Comparison of ENCODE assay signal across 15 cellular contexts in the genomic region with DNA sequence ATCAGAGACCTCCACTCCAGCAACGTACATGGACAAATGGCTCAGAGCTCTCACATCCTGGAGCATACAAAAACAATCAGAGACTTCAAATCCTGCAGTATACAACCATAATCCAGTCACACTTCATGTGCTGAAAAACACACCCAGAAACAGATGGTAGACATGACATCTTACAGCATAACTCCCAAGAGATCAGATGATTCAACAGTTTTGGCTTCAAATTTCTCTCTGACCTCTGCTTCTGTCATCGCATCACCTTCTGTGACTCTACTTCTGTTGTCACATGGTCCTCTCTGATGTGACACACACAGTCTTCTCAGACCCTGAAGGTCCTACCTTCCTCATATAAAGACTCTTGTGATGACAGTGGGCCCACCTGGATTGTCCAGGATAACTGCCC. TPM values are rescaled to one million over a fixed set of nuclear protein-coding genes. Genes with fewer than 3 reads are reported as not detected.
A peak's percentile ranks its signal among the peaks of the same experiment; 100 is the strongest.
DNase-seq lines count a peak whose midpoint lies in the region; ATAC-seq and TF ChIP-seq lines count a peak whose summit lies in the region.
"Had no signal": no experiment of that assay in that cellular context is flagged by ENCODE, and none has a peak within 500 bp of the region (broad histone marks: within the 10 kb centered on the region; RNA-seq: fewer than 3 reads in every experiment).

No MANE protein-coding gene starts in this region.

- H3K4me3 Mint-ChIP-seq in activated CD8-positive, alpha-beta T cell treated with anti-CD3 and anti-CD28 coated beads, Interleukin-2, amount 10 ng/mL, durations not matched to agents 7 days and 5 days = no peak overlapping the region

- peaks cover 58% of the 10 kb centered on the region for H3K36me3 Mint-ChIP-seq in activated CD8-positive, alpha-beta T cell treated with anti-CD3 and anti-CD28 coated beads, Interleukin-2, amount 10 ng/mL, durations not matched to agents 7 days and 5 days (ENCODE audit: low read depth)

- H3K27me3 Mint-ChIP-seq in activated CD8-positive, alpha-beta T cell treated with anti-CD3 and anti-CD28 coated beads, Interleukin-2, amount 10 ng/mL, durations not matched to agents 7 days and 5 days (ENCODE audit: low read depth) = no peaks in the 10 kb centered on the region

- no peaks in the 10 kb centered on the region for H3K9me3 Mint-ChIP-seq in activated CD8-positive, alpha-beta T cell treated with anti-CD3 and anti-CD28 coated beads, Interleukin-2, amount 10 ng/mL, durations not matched to agents 7 days and 5 days (ENCODE audit: insufficient read depth)

- peaks cover 76% of the 10 kb centered on the region for H3K4me1 Mint-ChIP-seq in activated CD8-positive, alpha-beta T cell treated with anti-CD3 and anti-CD28 coated beads, Interleukin-2, amount 10 ng/mL, durations not matched to agents 7 days and 5 days (ENCODE audit: low read depth)

- POLR2A ChIA-PET in activated CD8-positive, alpha-beta T cell treated with anti-CD3 and anti-CD28 coated beads, Interleukin-2, amount 10 ng/mL, durations not matched to agents 7 days and 5 days (lab: Charles Lee) = interaction anchor here (1.5 to 3.6 kb wide), 2 partner anchors 19 to 22 kb away, joined by 3 to 24 read pairs; partner anchors contain the start of gene SUV39H1

- no peak for ATAC-seq in activated CD8-positive, alpha-beta T cell treated with anti-CD3 and anti-CD28 coated beads, Interleukin-2, amount 10 ng/mL, durations not matched to agents 7 days and 5 days
- no peak for ATAC-seq in HG02970 (IDR thresholded peaks at IDR 0.05; ENCODE audit: low FRiP score, unreplicated experiment)

- H3K4me3 ChIP-seq in AG10803 (ENCODE audit: low read length) = no peak overlapping the region
- H3K4me3 ChIP-seq: colonic mucosa, HAP-1, heart right ventricle, ovary had no signal

- H3K27ac Mint-ChIP-seq in activated CD8-positive, alpha-beta T cell treated with anti-CD3 and anti-CD28 coated beads, Interleukin-2, amount 10 ng/mL, durations not matched to agents 7 days and 5 days = peak overlapping the region; percentile 71

- DNase-seq in AG10803 (ENCODE audit: low read depth) (peak; percentile 69), EH (ENCODE audit: low read depth) (peak; percentile 20), fibroblast of peridontal ligament (ENCODE audit: extremely low read depth) (peak; percentile 62), superior temporal gyrus (ENCODE audit: extremely low spot score) (no peak), GM10266 (ENCODE audit: extremely low spot score) (no peak), RPMI8226 (no peak)
- DNase-seq in activated CD8-positive, alpha-beta T cell treated with anti-CD3 and anti-CD28 coated beads, Interleukin-2, amount 10 ng/mL, durations not matched to agents 7 days and 5 days = no peak
- DNase-seq: colonic mucosa; heart right ventricle; NCI-H2029; ovary; stimulated activated CD4-positive, alpha-beta T cell treated with anti-CD3 and anti-CD28 coated beads, Interleukin-2, amount 100 ng/mL, for 24 hours had no signal

- CTCF ChIA-PET in activated CD8-positive, alpha-beta T cell treated with anti-CD3 and anti-CD28 coated beads, Interleukin-2, amount 10 ng/mL, durations not matched to agents 7 days and 5 days (lab: Charles Lee) = no interaction called here

- TF ChIP-seq CTCF in AG10803 (conservative IDR thresholded peaks at IDR 0.05; ENCODE audit: low read length) = no peak
- TF ChIP-seq CTCF in GM10266 (IDR thresholded peaks at IDR 0.05; ENCODE audit: control insufficient read depth, insufficient read depth, low read depth, missing control alignments) = no peak

RNA-seq across cellular contexts. Expression of gene SUV39H1, which starts 18.5 kb away (rescaled TPM):
- total RNA-seq in activated CD8-positive, alpha-beta T cell treated with anti-CD3 and anti-CD28 coated beads, Interleukin-2, amount 10 ng/mL, durations not matched to agents 7 days and 5 days = 10 to 100 TPM; 33.2 to 35.3 TPM

RNA-seq across cellular contexts. Expression of gene WAS, which starts 31.5 kb away (rescaled TPM):
- 100 to 1,000 TPM; 134 to 164 TPM for total RNA-seq in activated CD8-positive, alpha-beta T cell treated with anti-CD3 and anti-CD28 coated beads, Interleukin-2, amount 10 ng/mL, durations not matched to agents 7 days and 5 days

RNA-seq across cellular contexts. Expression of gene GLOD5, which starts 46.5 kb away (rescaled TPM):
- total RNA-seq in activated CD8-positive, alpha-beta T cell treated with anti-CD3 and anti-CD28 coated beads, Interleukin-2, amount 10 ng/mL, durations not matched to agents 7 days and 5 days = not detected
- total RNA-seq: heart right ventricle, lower leg skin, ovary had no signal

Comparison
In these comparisons a context has a peak if more than half of its experiments do, and no peak if none do; other contexts are left out.
1. DNase-seq: peak in AG10803 (single experiment), EH (single experiment) and fibroblast of peridontal ligament (single experiment); none in activated CD8-positive, alpha-beta T cell treated with anti-CD3 and anti-CD28 coated beads, Interleukin-2, amount 10 ng/mL, durations not matched to agents 7 days and 5 days (single experiment), superior temporal gyrus (single experiment), GM10266 (single experiment) and RPMI8226 (single experiment).